12 cellular contexts compared by ENCODE assay signal in the genomic region with DNA sequence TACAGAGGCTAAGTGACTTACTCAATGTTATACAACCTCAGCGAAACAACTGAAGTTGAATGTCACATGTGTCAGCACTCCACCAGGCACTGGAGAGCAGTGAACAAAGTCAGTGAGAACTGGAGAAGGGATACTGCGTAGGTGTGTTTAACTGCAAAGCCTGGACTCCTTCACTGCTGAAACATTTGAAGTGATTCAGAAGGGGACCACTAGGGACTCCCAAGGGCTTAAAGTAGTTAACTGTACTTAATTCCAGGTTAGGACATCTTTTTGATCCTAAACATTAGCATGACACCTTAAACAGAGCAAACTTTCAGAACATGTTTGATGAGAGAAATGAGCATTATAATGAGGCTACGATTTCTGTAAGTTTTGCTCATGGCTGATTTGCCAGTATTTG. TPM values are rescaled to one million over a fixed set of nuclear protein-coding genes. Genes with fewer than 3 reads are reported as not detected.
DNase-seq lines count a peak whose midpoint lies in the region; ATAC-seq and TF ChIP-seq lines count a peak whose summit lies in the region.
"Had no signal": no experiment of that assay in that cellular context is flagged by ENCODE, and none has a peak within 500 bp of the region (broad histone marks: within the 10 kb centered on the region; RNA-seq: fewer than 3 reads in every experiment).

No MANE protein-coding gene starts in this region.

- H3K4me3 ChIP-seq in BE2C (ENCODE audit: low read depth, low read length) (no peak overlapping the region), fibroblast of mammary gland (ENCODE audit: control insufficient read depth, low read depth, low read length) (no peak overlapping the region)

- H3K9me3 ChIP-seq in BE2C: no peaks in the 10 kb centered on the region

- no peaks in the 10 kb centered on the region for H3K36me3 ChIP-seq in BE2C

- TF ChIP-seq CTCF in BE2C (IDR thresholded peaks at IDR 0.05; ENCODE audit: low read depth, low read length) (peak; percentile 48), GM12873 (IDR thresholded peaks at IDR 0.05; ENCODE audit: insufficient read depth, low read depth, low read length, missing control alignments) (peak; percentile 39), fibroblast of mammary gland (conservative IDR thresholded peaks at IDR 0.05; ENCODE audit: control insufficient read depth, insufficient read depth, low read depth, low read length) (peak; percentile 41), omental fat pad (IDR thresholded peaks at IDR 0.05) (no peak)

- ATAC-seq in stimulated activated naive CD8-positive, alpha-beta T cell treated with anti-CD3 and anti-CD28 coated beads, Interleukin-15, Interleukin-2, amounts not matched to agents 100 U/mL and 50 U/mL, for 24 hours: no peak
- no peak for ATAC-seq in HG03045 (IDR thresholded peaks at IDR 0.05; ENCODE audit: unreplicated experiment)
- ATAC-seq in omental fat pad (ENCODE audit: low FRiP score): no peak
- ATAC-seq in HG03469 (IDR thresholded peaks at IDR 0.05; ENCODE audit: unreplicated experiment): no peak
- ATAC-seq: left lobe of liver had no signal

- no peaks in the 10 kb centered on the region for H3K4me1 ChIP-seq in BE2C

- no peaks in the 10 kb centered on the region for H3K27me3 ChIP-seq in BE2C

- no peak for DNase-seq in BE2C
- peak; percentile 66 for DNase-seq in RKO (ENCODE audit: low spot score)
- DNase-seq in fibroblast of mammary gland (ENCODE audit: low read depth): peak; percentile 36
- no peak for DNase-seq in stimulated activated naive CD8-positive, alpha-beta T cell treated with anti-CD3 and anti-CD28 coated beads, Interleukin-15, Interleukin-2, amounts not matched to agents 100 U/mL and 50 U/mL, for 24 hours
- DNase-seq in omental fat pad (ENCODE audit: low spot score): no peak
- DNase-seq: activated CD4-positive, alpha-beta T cell treated with anti-CD3 and anti-CD28 coated beads for 1 hour; GF-D8; retina had no signal

RNA-seq across cellular contexts. Expression of gene ZBTB24, which starts 45.0 kb away (rescaled TPM):
- polyA plus RNA-seq in BE2C (2012; ENCODE audit: insufficient read depth, insufficient read length, low read depth): 5.6 TPM
- total RNA-seq in omental fat pad: 1 to 10 TPM; 4.7 to 9.8 (median 6.9) TPM

Comparison
In these comparisons a context has a peak if more than half of its experiments do, and no peak if none do; other contexts are left out.
1. DNase-seq: peak in RKO (single experiment) and fibroblast of mammary gland (single experiment); none in BE2C (single experiment), stimulated activated naive CD8-positive, alpha-beta T cell treated with anti-CD3 and anti-CD28 coated beads, Interleukin-15, Interleukin-2, amounts not matched to agents 100 U/mL and 50 U/mL, for 24 hours (single experiment) and omental fat pad (single experiment).
2. CTCF ChIP-seq: peak in BE2C (single experiment), GM12873 (single experiment) and fibroblast of mammary gland (single experiment); none in omental fat pad (0 of 3).